In the genomic region with DNA sequence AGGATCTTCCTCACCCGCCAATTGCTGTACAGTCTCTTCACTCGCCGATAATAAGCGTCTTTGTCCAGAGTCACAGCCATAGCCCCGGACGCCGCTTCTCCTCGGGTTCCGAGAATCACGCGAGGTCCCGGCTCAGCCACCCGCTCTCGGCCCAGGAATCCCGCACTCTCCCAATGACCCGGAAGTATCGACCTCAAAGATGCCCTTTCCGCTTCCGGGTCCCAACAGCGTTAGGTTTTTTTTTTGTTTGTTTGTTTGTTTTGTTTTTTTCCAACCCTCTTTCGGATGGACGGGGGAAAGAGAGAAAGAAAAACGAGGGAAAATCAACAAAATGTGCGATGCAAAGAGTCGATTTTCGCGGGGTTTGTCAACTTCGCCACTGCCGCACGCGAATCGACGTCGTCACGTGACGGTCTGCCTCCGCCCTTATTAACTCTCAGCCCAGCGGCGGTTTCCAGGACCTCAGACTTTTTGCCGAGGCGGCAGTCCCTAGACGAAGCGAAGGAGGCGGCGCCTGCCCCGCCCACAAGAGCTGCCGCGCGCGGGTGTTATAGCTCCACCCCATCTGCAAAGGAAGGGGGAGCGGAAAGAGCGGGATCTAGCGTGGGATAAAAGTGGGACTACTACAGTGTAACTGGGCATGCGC, we compare ENCODE assay signal across 1 cellular context.
TF ChIP-seq lines count a peak whose summit lies in the region.

SUPT16H (minus strand) TSS at position 172 of the 646 bp plus-strand sequence; CDS start at position 80, 92 bp downstream.

TF ChIP-seq in K562, 482 proteins besides CTCF, POLR2A, EP300 and RAD21 (continued from another document and continues in another):
- TF ChIP-seq TEAD1 (CRISPR knock-in tag; IDR thresholded peaks at IDR 0.05) (no peak), MGA (IDR thresholded peaks at IDR 0.05) (peak; percentile 74), SRSF9 (IDR thresholded peaks at IDR 0.05; ENCODE audit: borderline replicate concordance, low read depth, low read length) (no peak), CXXC5 (CRISPR knock-in tag; IDR thresholded peaks at IDR 0.05) (peak; percentile 91), MCM2 (IDR thresholded peaks at IDR 0.05; ENCODE audit: low read depth) (no peak), TRIM28 (IDR thresholded peaks at IDR 0.05) (no peak), MECOM (CRISPR knock-in tag; IDR thresholded peaks at IDR 0.05) (no peak), ZBTB11 (CRISPR knock-in tag; IDR thresholded peaks at IDR 0.05) (peak in 1 of 3 experiments; percentile 57; a peak in 2 of 6 replicates), RBFOX2 (IDR thresholded peaks at IDR 0.05; ENCODE audit: low read depth, low read length) (peak; percentile 79), ETS1 (conservative IDR thresholded peaks at IDR 0.05; ENCODE audit: control insufficient read depth, low read depth, low read length) (peak; percentile 16), MTA3 (IDR thresholded peaks at IDR 0.05; ENCODE audit: borderline replicate concordance) (0 out of 2 replicates have a peak, but pooled peaks have one; percentile 34), CBX3 (IDR thresholded peaks at IDR 0.05; ENCODE audit: borderline replicate concordance in 1 of 2, low read length in 2 of 2) (peak in 1 of 2 experiments; percentile 17; a peak in 1 of 3 replicates), ZNF124 (CRISPR knock-in tag; IDR thresholded peaks at IDR 0.05) (no peak), MEF2A (IDR thresholded peaks at IDR 0.05; ENCODE audit: control insufficient read depth, low read depth, low read length) (no peak)
- TF ChIP-seq, protein P1, sequence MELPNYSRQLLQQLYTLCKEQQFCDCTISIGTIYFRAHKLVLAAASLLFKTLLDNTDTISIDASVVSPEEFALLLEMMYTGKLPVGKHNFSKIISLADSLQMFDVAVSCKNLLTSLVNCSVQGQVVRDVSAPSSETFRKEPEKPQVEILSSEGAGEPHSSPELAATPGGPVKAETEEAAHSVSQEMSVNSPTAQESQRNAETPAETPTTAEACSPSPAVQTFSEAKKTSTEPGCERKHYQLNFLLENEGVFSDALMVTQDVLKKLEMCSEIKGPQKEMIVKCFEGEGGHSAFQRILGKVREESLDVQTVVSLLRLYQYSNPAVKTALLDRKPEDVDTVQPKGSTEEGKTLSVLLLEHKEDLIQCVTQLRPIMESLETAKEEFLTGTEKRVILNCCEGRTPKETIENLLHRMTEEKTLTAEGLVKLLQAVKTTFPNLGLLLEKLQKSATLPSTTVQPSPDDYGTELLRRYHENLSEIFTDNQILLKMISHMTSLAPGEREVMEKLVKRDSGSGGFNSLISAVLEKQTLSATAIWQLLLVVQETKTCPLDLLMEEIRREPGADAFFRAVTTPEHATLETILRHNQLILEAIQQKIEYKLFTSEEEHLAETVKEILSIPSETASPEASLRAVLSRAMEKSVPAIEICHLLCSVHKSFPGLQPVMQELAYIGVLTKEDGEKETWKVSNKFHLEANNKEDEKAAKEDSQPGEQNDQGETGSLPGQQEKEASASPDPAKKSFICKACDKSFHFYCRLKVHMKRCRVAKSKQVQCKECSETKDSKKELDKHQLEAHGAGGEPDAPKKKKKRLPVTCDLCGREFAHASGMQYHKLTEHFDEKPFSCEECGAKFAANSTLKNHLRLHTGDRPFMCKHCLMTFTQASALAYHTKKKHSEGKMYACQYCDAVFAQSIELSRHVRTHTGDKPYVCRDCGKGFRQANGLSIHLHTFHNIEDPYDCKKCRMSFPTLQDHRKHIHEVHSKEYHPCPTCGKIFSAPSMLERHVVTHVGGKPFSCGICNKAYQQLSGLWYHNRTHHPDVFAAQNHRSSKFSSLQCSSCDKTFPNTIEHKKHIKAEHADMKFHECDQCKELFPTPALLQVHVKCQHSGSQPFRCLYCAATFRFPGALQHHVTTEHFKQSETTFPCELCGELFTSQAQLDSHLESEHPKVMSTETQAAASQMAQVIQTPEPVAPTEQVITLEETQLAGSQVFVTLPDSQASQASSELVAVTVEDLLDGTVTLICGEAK (IDR thresholded peaks at IDR 0.05), result peak; percentile 98
- TF ChIP-seq, protein P1 (CRISPR knock-in tag; IDR thresholded peaks at IDR 0.05), result no peak
- TF ChIP-seq, protein P2, sequence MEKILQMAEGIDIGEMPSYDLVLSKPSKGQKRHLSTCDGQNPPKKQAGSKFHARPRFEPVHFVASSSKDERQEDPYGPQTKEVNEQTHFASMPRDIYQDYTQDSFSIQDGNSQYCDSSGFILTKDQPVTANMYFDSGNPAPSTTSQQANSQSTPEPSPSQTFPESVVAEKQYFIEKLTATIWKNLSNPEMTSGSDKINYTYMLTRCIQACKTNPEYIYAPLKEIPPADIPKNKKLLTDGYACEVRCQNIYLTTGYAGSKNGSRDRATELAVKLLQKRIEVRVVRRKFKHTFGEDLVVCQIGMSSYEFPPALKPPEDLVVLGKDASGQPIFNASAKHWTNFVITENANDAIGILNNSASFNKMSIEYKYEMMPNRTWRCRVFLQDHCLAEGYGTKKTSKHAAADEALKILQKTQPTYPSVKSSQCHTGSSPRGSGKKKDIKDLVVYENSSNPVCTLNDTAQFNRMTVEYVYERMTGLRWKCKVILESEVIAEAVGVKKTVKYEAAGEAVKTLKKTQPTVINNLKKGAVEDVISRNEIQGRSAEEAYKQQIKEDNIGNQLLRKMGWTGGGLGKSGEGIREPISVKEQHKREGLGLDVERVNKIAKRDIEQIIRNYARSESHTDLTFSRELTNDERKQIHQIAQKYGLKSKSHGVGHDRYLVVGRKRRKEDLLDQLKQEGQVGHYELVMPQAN (IDR thresholded peaks at IDR 0.05; ENCODE audit: borderline replicate concordance), result peak; percentile 18; the same call in 1 of the 2 replicates
- TF ChIP-seq, protein P3, sequence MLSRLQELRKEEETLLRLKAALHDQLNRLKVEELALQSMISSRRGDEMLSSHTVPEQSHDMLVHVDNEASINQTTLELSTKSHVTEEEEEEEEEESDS (CRISPR knock-in tag; IDR thresholded peaks at IDR 0.05), result no peak
